7 cellular contexts compared by ENCODE assay signal in the genomic region with DNA sequence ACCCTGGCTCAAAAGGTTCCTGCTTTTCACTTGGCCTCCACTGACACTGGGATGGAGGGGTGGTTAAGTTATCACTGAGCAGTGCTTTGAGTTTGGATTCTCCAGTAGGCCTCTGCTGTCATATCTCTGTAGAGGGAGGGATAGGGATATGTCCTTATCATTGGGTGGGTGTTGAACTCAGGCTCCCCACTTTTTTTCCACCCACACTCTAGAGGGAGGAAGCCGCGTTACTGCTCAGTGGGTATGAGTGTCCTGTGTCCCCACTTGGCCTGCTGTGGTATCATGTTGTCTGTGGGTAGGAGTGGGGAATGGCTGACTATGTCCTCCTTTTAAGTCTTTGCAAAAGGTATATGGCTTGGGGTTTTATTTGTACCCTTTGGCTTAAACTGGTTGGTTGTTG.
DNase-seq lines count a peak whose midpoint lies in the region; ATAC-seq, FAIRE-seq and TF ChIP-seq lines count a peak whose summit lies in the region.
"Not testable (repeated sequence)": the region's sequence is repeated elsewhere in the genome, so short reads cannot be mapped to it uniquely, and the experiment has no call there.

No MANE protein-coding gene starts in this region.

- not testable (repeated sequence) for H3K4me3 ChIP-seq in bronchial epithelial cell (ENCODE audit: low read depth, low read length); heart left ventricle; left lung; aorta (ENCODE audit: low read length in 2 of 2)

- not testable (repeated sequence) for H3K9me3 Mint-ChIP-seq in natural killer cell; stimulated activated memory B cell treated with anti-CD40 and anti-IgM and Interleukin-4, amounts not matched to agents 10 μg/mL and 1 μg/mL and 100 μg/mL, for 72 hours

- ATAC-seq in activated CD4-positive, CD25-positive, alpha-beta regulatory T cell treated with anti-CD3 and anti-CD28 coated beads, Interleukin-2, amount 50 U/mL, for 24 hours: peak; percentile 28 to 44
- ATAC-seq in heart left ventricle (peak; percentile 36 to 73 (median 51)), left lung (peak; percentile 39), natural killer cell (peak in 2 of 3 donors; percentile 13 to 38), aorta (ENCODE audit: low FRiP score) (peak; percentile 50)
- peak; percentile 52 for ATAC-seq in stimulated activated memory B cell treated with anti-CD40 and anti-IgM and Interleukin-4, amounts not matched to agents 10 μg/mL and 1 μg/mL and 100 μg/mL, for 72 hours

- FAIRE-seq in bronchial epithelial cell (lab: Jason Lieb, UNC): peak; percentile 94

- not testable (repeated sequence) for H3K4me1 ChIP-seq in heart left ventricle; left lung; aorta (ENCODE audit: control insufficient read depth in 1 of 2, insufficient read depth in 2 of 2, low read length in 2 of 2)

- TF ChIP-seq CTCF in bronchial epithelial cell (IDR thresholded peaks at IDR 0.05; ENCODE audit: insufficient read depth, low read length, severe bottlenecking); heart left ventricle (IDR thresholded peaks at IDR 0.05); left lung (IDR thresholded peaks at IDR 0.05); natural killer cell (IDR thresholded peaks at IDR 0.05): not testable (repeated sequence)

- 70 to 82% (median 81%) methylated on average over 2 of the region's 2 CpGs for WGBS in heart left ventricle, 4 donors
- WGBS in aorta, 2 donors: 81 to 85% methylated on average over 2 of the region's 2 CpGs

- not testable (repeated sequence) for H3K4me3 Mint-ChIP-seq in natural killer cell; stimulated activated memory B cell treated with anti-CD40 and anti-IgM and Interleukin-4, amounts not matched to agents 10 μg/mL and 1 μg/mL and 100 μg/mL, for 72 hours

- H3K36me3 Mint-ChIP-seq in natural killer cell; stimulated activated memory B cell treated with anti-CD40 and anti-IgM and Interleukin-4, amounts not matched to agents 10 μg/mL and 1 μg/mL and 100 μg/mL, for 72 hours: not testable (repeated sequence)

- H3K27me3 ChIP-seq in bronchial epithelial cell (ENCODE audit: control insufficient read depth, insufficient read depth, low read length); heart left ventricle; left lung; aorta (ENCODE audit: control insufficient read depth in 1 of 2, insufficient read depth in 2 of 2, low read length in 1 of 2): not testable (repeated sequence)

- H3K36me3 ChIP-seq in bronchial epithelial cell (ENCODE audit: control insufficient read depth, insufficient read depth, low read length); heart left ventricle; left lung; aorta (ENCODE audit: control insufficient read depth in 1 of 2, insufficient read depth in 2 of 2, low read length in 1 of 2): not testable (repeated sequence)

- H3K9me3 ChIP-seq in heart left ventricle: peaks cover 0 to 65% (median 24%) of the 10 kb centered on the region in 12 donors
- H3K9me3 ChIP-seq in left lung: peaks cover 4 to 57% of the 10 kb centered on the region in 2 donors
- H3K9me3 ChIP-seq in aorta (ENCODE audit: control insufficient read depth, low read length): not testable (repeated sequence)

- intact Hi-C loops in heart left ventricle (cut with DNase I); left lung (cut with DNase I); natural killer cell (cut with micrococcal nuclease); aorta (cut with DNase I): not testable (repeated sequence)

- DNase-seq in bronchial epithelial cell (ENCODE audit: low read depth); heart left ventricle; natural killer cell; aorta: not testable (repeated sequence)
- peak in 1 of 2 donors; percentile 44 for DNase-seq in left lung

- H3K27me3 Mint-ChIP-seq in natural killer cell (ENCODE audit: low read depth in 2 of 2); stimulated activated memory B cell treated with anti-CD40 and anti-IgM and Interleukin-4, amounts not matched to agents 10 μg/mL and 1 μg/mL and 100 μg/mL, for 72 hours: not testable (repeated sequence)

- not testable (repeated sequence) for H3K4me1 Mint-ChIP-seq in natural killer cell; stimulated activated memory B cell treated with anti-CD40 and anti-IgM and Interleukin-4, amounts not matched to agents 10 μg/mL and 1 μg/mL and 100 μg/mL, for 72 hours

- not testable (repeated sequence) for H3K27ac ChIP-seq in heart left ventricle; left lung; aorta (ENCODE audit: low read depth in 1 of 2, low read length in 2 of 2)

- not testable (repeated sequence) for H3K27ac Mint-ChIP-seq in natural killer cell; stimulated activated memory B cell treated with anti-CD40 and anti-IgM and Interleukin-4, amounts not matched to agents 10 μg/mL and 1 μg/mL and 100 μg/mL, for 72 hours

- TF ChIP-seq POLR2A in heart left ventricle (IDR thresholded peaks at IDR 0.05): not testable (repeated sequence)
